2 cellular contexts compared by ENCODE assay signal in genomic region chr7:4929005-4929404, GRCh38.
TF ChIP-seq lines count a peak whose summit lies in the region.

No MANE protein-coding gene starts in this region.

TF ChIP-seq in HepG2, 621 proteins besides CTCF, POLR2A, EP300 and RAD21:
- no peak for TF ChIP-seq ZNF556 (CRISPR knock-in tag; IDR thresholded peaks at IDR 0.05; ENCODE audit: borderline replicate concordance)
- peak; percentile 77 for TF ChIP-seq RAD51 (IDR thresholded peaks at IDR 0.05; ENCODE audit: borderline replicate concordance)
- TF ChIP-seq RFXANK (CRISPR knock-in tag; IDR thresholded peaks at IDR 0.05): no peak
- no peak for TF ChIP-seq ZNF766 (CRISPR knock-in tag; IDR thresholded peaks at IDR 0.05; ENCODE audit: borderline replicate concordance)
- peak; percentile 58 for TF ChIP-seq USF2 (IDR thresholded peaks at IDR 0.05; ENCODE audit: low read depth, low read length)
- no peak for TF ChIP-seq USF2 (CRISPR knock-in tag; IDR thresholded peaks at IDR 0.05; ENCODE audit: borderline replicate concordance)
- no peak for TF ChIP-seq ZBTB49 (CRISPR knock-in tag; IDR thresholded peaks at IDR 0.05; ENCODE audit: borderline replicate concordance)
- TF ChIP-seq GRHL1 (CRISPR knock-in tag; conservative IDR thresholded peaks at IDR 0.05): no peak
- no peak for TF ChIP-seq TGIF2 (CRISPR knock-in tag; IDR thresholded peaks at IDR 0.05)
- no peak for TF ChIP-seq ZNF33A (CRISPR knock-in tag; IDR thresholded peaks at IDR 0.05; ENCODE audit: borderline replicate concordance)
- no peak for TF ChIP-seq ZNF513 (CRISPR knock-in tag; conservative IDR thresholded peaks at IDR 0.05)
- peak; percentile 39; the same call in 1 of the 2 replicates for TF ChIP-seq ZNF629 (CRISPR knock-in tag; conservative IDR thresholded peaks at IDR 0.05)
- no peak for TF ChIP-seq HOXA7 (CRISPR knock-in tag; IDR thresholded peaks at IDR 0.05)

TF ChIP-seq in K562, 482 proteins besides CTCF, POLR2A, EP300 and RAD21:
- TF ChIP-seq DACH1 (IDR thresholded peaks at IDR 0.05; ENCODE audit: partially characterized antibody) (no peak), PKNOX1 (IDR thresholded peaks at IDR 0.05) (no peak), ZNF644 (tag; IDR thresholded peaks at IDR 0.05; ENCODE audit: low read depth) (no peak), TFE3 (CRISPR knock-in tag; IDR thresholded peaks at IDR 0.05) (peak; percentile 84), GATAD2A (IDR thresholded peaks at IDR 0.05) (no peak), HNRNPK (IDR thresholded peaks at IDR 0.05; ENCODE audit: low read depth, low read length, poor library complexity, severe bottlenecking) (no peak), ARHGAP35 (IDR thresholded peaks at IDR 0.05; ENCODE audit: partially characterized antibody) (no peak), SP2 (IDR thresholded peaks at IDR 0.05; ENCODE audit: extremely low read depth, low read depth, low read length, poor library complexity, severe bottlenecking) (no peak), ZNF212 (CRISPR knock-in tag; IDR thresholded peaks at IDR 0.05) (no peak), RAD51 (IDR thresholded peaks at IDR 0.05; ENCODE audit: borderline replicate concordance, low read depth) (peak; percentile 50; the same call in 1 of the 2 replicates), NFATC3 (IDR thresholded peaks at IDR 0.05) (no peak), TRIM25 (IDR thresholded peaks at IDR 0.05; ENCODE audit: borderline replicate concordance) (no peak), ZKSCAN8 (CRISPR knock-in tag; IDR thresholded peaks at IDR 0.05) (no peak; the same call in 1 of the 2 replicates), TAL1 (IDR thresholded peaks at IDR 0.05) (no peak)
